In the genomic region with DNA sequence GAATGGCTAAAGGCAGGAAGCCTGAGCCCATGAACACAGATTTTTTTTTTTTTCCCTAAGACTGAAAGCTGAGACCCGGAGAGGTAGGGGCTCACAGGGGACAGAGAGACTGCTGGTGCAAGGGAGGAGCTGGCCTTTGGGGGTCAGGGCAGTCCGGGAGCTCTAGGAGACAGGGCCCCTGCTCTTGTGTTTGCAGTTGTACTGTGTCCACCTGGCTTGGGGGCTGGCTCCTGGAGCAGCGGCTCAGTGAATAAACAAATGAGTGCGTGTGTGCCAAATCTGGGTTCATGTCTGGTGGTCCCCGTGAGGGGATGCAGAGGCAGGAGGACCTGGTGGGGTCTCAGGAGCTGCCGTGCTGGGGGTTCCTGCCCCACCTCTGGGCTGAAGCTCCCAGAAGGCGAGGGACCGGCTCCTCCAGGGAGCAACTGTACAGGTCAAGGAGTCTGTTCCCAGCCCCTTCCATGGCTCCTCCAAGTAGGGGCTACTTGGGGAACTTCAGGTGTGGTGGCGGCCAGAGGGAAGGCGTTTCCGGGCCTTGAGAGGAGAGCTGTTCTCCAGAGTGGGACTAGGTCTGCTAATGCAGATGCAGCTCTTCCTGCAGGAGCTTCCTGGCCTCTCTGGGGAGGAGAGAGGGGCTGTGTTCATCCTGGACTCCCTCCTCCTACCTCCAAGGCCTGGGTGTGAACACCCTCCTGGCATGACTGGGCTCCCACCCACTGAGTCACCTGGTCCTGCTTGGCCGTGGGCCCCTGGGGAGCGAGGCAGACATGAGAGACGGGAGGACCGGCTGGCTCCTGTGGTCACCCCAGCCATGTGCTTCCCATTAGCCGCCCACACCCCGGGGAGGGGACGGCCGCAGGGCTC, we compare ENCODE assay signal across 9 cellular contexts. TPM values are rescaled to one million over a fixed set of nuclear protein-coding genes. Genes with fewer than 3 reads are reported as not detected.
DNase-seq lines count a peak whose midpoint lies in the region; ATAC-seq and TF ChIP-seq lines count a peak whose summit lies in the region.
"Had no signal": no experiment of that assay in that cellular context is flagged by ENCODE, and none has a peak within 500 bp of the region (broad histone marks: within the 10 kb centered on the region; RNA-seq: fewer than 3 reads in every experiment).

No MANE protein-coding gene starts in this region.

- no peak overlapping the region for H2BK5ac ChIP-seq in H9 (ENCODE audit: insufficient read length, low read length)

- no peak overlapping the region for H2BK12ac ChIP-seq in H9 (ENCODE audit: insufficient read length, low read depth, low read length)

- H4K8ac ChIP-seq in H9 (replicated peaks; ENCODE audit: insufficient read length, low read depth, low read length) = no peak overlapping the region

- H3K14ac ChIP-seq in H9 (ENCODE audit: insufficient read depth, low read length) = peak overlapping the region; percentile 44; the same call in 1 of the 2 replicates

- DNase-seq in H9 (peak; percentile 91), WTC11 (ENCODE audit: low spot score) (peak; percentile 82), hepatocyte (ENCODE audit: low spot score) (peak; percentile 56), skeletal muscle cell (ENCODE audit: low read depth) (peak; percentile 63), OCI-M2 (lab: John Stamatoyannopoulos, UW; ENCODE audit: unreplicated experiment) (no peak), NCI-H2107 treated with DMSO at 0.1 percent for 48 hours (lab: John Stamatoyannopoulos, UW; ENCODE audit: unreplicated experiment) (no peak)
- DNase-seq in activated T-cell treated with anti-CD3 and anti-CD28 coated beads, Interleukin-2, amount 50 U/mL, for 1 hour = no peak
- no peak for DNase-seq in activated CD4-positive, alpha-beta T cell treated with anti-CD3 and anti-CD28 coated beads for 48 hours

- no peak overlapping the region for H2AK5ac ChIP-seq in H9 (ENCODE audit: insufficient read length, low read length)

- no peak overlapping the region for H3T11ph ChIP-seq in H9 (ENCODE audit: low read length)

- no peaks in the 10 kb centered on the region for H3K36me3 ChIP-seq in hepatocyte (replicated peaks; ENCODE audit: insufficient read depth, low read depth)

- H3K36me3 Mint-ChIP-seq in H9 (ENCODE audit: insufficient read depth in 1 of 3, low read depth in 3 of 3) = peaks cover 0 to 9% (median 8%) of the 10 kb centered on the region in 3 experiments; a peak in 5 of 7 replicates
- H3K36me3 Mint-ChIP-seq in WTC11 = no peaks in the 10 kb centered on the region

- no peak overlapping the region for H2BK120ac ChIP-seq in H9 (ENCODE audit: low read depth, low read length, poor library complexity, severe bottlenecking)

- no peak overlapping the region for H3K18ac ChIP-seq in H9 (ENCODE audit: insufficient read length, low read depth, low read length)

- H2BK20ac ChIP-seq in H9 (ENCODE audit: low read depth, low read length, poor library complexity, severe bottlenecking) = no peak overlapping the region

- H3K4ac ChIP-seq in H9 (ENCODE audit: low read depth, low read length) = peak overlapping the region; percentile 7; the same call in 1 of the 2 replicates

- H3K9me2 ChIP-seq in hepatocyte (replicated peaks; ENCODE audit: insufficient read depth) = no peaks in the 10 kb centered on the region

- H3K4me1 Mint-ChIP-seq in H9 = peaks cover 9 to 10% of the 10 kb centered on the region in 2 experiments
- H3K4me1 Mint-ChIP-seq in WTC11 = peaks cover 7% of the 10 kb centered on the region

- H3K4me2 ChIP-seq in H9 (ENCODE audit: insufficient read depth, insufficient read length, low read length) = peak overlapping the region; percentile 10
- H3K4me2 ChIP-seq in hepatocyte = peak overlapping the region; percentile 63

- CTCF ChIA-PET in WTC11 (lab: Charles Lee) = interaction anchor here (0.7 to 5.8 kb wide), 9 partner anchors 51 to 518 kb away, joined by 3 to 73 read pairs (median 3); no protein-coding TSS in a partner anchor

- H3K9me3 Mint-ChIP-seq in H9 (no peaks in the 10 kb centered on the region), WTC11 (no peaks in the 10 kb centered on the region)
- H3K9me3 Mint-ChIP-seq: dendritic cell treated with granulocyte-macrophage colony-stimulating factor and Interleukin-4, amounts not matched to agents 40 ng/mL and 50 ng/mL, for 4 days had no signal

- H3K79me2 ChIP-seq in H9 (ENCODE audit: insufficient read depth, low read length) (no peaks in the 10 kb centered on the region), hepatocyte (no peaks in the 10 kb centered on the region)

- H2AFZ ChIP-seq in H9 (ENCODE audit: low read length) (no peak overlapping the region), hepatocyte (no peak overlapping the region)

- H3K27me3 ChIP-seq in H9 (ENCODE audit: insufficient read depth, low read length) (no peaks in the 10 kb centered on the region), hepatocyte (no peaks in the 10 kb centered on the region)

- peak overlapping the region; percentile 57 to 72 for H3K4me3 Mint-ChIP-seq in H9
- H3K4me3 Mint-ChIP-seq in WTC11 = peak overlapping the region; percentile 66
- H3K4me3 Mint-ChIP-seq: dendritic cell treated with granulocyte-macrophage colony-stimulating factor and Interleukin-4, amounts not matched to agents 40 ng/mL and 50 ng/mL, for 4 days had no signal

- no peak overlapping the region for H4K91ac ChIP-seq in H9 (ENCODE audit: insufficient read length, low read depth, low read length)

- no peak overlapping the region for H3K4me3 ChIP-seq in hepatocyte
- H3K4me3 ChIP-seq in skeletal muscle cell (ENCODE audit: low read depth, low read length) = no peak overlapping the region

- H3K27me3 Mint-ChIP-seq in H9 (ENCODE audit: low read depth) (peaks cover 3% of the 10 kb centered on the region), WTC11 (ENCODE audit: low read depth) (no peaks in the 10 kb centered on the region)

- no peak overlapping the region for H3K23ac ChIP-seq in H9 (ENCODE audit: insufficient read length, low read depth, low read length)

- H3K27ac Mint-ChIP-seq in H9 (peak overlapping the region; percentile 98 to 99 (median 98)), WTC11 (peak overlapping the region; percentile 99)
- H3K27ac Mint-ChIP-seq: dendritic cell treated with granulocyte-macrophage colony-stimulating factor and Interleukin-4, amounts not matched to agents 40 ng/mL and 50 ng/mL, for 4 days had no signal

- no peaks in the 10 kb centered on the region for H3K4me1 ChIP-seq in H9 (ENCODE audit: insufficient read depth, low read length)
- peaks cover 44% of the 10 kb centered on the region for H3K4me1 ChIP-seq in hepatocyte (ENCODE audit: insufficient read depth)

- H3K27ac ChIP-seq in H9 (ENCODE audit: insufficient read length, low read depth, low read length) = peak overlapping the region; percentile 24
- peak overlapping the region; percentile 80 for H3K27ac ChIP-seq in hepatocyte

- no peak overlapping the region for H3K9ac ChIP-seq in H9 (ENCODE audit: extremely low read depth, insufficient read length, low read length)

- no peak overlapping the region for H3K56ac ChIP-seq in H9 (ENCODE audit: insufficient read length, low read depth, low read length)

- WGBS in H9 (ENCODE audit: extremely low coverage, insufficient read length, low lambda C conversion rate) = no CpG with 5 or more reads among the region's 19 CpGs
- WGBS in hepatocyte (ENCODE audit: low lambda C conversion rate, missing lambda C conversion rate) = 52% methylated on average over 19 of the region's 19 CpGs

- no peaks in the 10 kb centered on the region for H3K79me1 ChIP-seq in H9 (ENCODE audit: insufficient read depth, low read depth, low read length, poor library complexity, severe bottlenecking)

- no peaks in the 10 kb centered on the region for H4K20me1 ChIP-seq in H9 (ENCODE audit: control insufficient read depth, insufficient read depth, insufficient read length)
- H4K20me1 ChIP-seq in hepatocyte (ENCODE audit: insufficient read depth, poor library complexity, severe bottlenecking) = no peaks in the 10 kb centered on the region

- POLR2A ChIA-PET in WTC11 (lab: Charles Lee) = interaction anchor here (0.6 kb wide), 1 partner anchor 350 kb away, joined by 3 read pairs; no protein-coding TSS in a partner anchor

- H3K23me2 ChIP-seq in H9 (ENCODE audit: insufficient read length, low read depth, low read length, poor library complexity, severe bottlenecking) = peaks cover 3% of the 10 kb centered on the region

- H3K9me3 ChIP-seq in H9 (ENCODE audit: control insufficient read depth, low read depth, low read length) (no peaks in the 10 kb centered on the region), hepatocyte (ENCODE audit: low read depth) (no peaks in the 10 kb centered on the region)

- no peak overlapping the region for H2BK15ac ChIP-seq in H9 (ENCODE audit: low read depth, low read length)

- TF ChIP-seq CTCF in H9 (conservative IDR thresholded peaks at IDR 0.05) = no peak
- no peak for TF ChIP-seq CTCF in WTC11 (IDR thresholded peaks at IDR 0.05)
- TF ChIP-seq CTCF in hepatocyte (IDR thresholded peaks at IDR 0.05; ENCODE audit: poor library complexity) = no peak

- peak; percentile 98 for ATAC-seq in WTC11

- no peak overlapping the region for H4K5ac ChIP-seq in H9 (ENCODE audit: insufficient read length, low read depth, low read length)

TF ChIP-seq in WTC11, 78 proteins besides CTCF, POLR2A, EP300 and RAD21 (continues in another document):
- TF ChIP-seq SP1 (CRISPR knock-in tag; conservative IDR thresholded peaks at IDR 0.05) (no peak), GABPB1 (CRISPR knock-in tag; IDR thresholded peaks at IDR 0.05) (peak; percentile 26; the same call in 1 of the 2 replicates), EMX1 (CRISPR knock-in tag; IDR thresholded peaks at IDR 0.05) (no peak), NFE2L1 (CRISPR knock-in tag; IDR thresholded peaks at IDR 0.05) (0 out of 2 replicates have a peak, but pooled peaks have one; percentile 14)

RNA-seq across cellular contexts. Expression of a gene that starts 57.6 kb away (rescaled TPM):
- total RNA-seq in H9 (2021) (45.8 and 47.8 TPM in 2 replicates), WTC11 (2021) (59.4 to 64.0 TPM (median 60.7 TPM) in 3 replicates), hepatocyte (82.7 and 91.3 TPM in 2 replicates)
- polyA plus RNA-seq in hepatocyte = 92.5 and 94.2 TPM in 2 replicates

Comparison
In these comparisons a context has a peak if more than half of its experiments do, and no peak if none do; other contexts are left out.
1. DNase-seq: peak in H9 (single experiment), WTC11 (single experiment), hepatocyte (single experiment) and skeletal muscle cell (single experiment); none in activated T-cell treated with anti-CD3 and anti-CD28 coated beads, Interleukin-2, amount 50 U/mL, for 1 hour (single experiment), OCI-M2 (single experiment), NCI-H2107 treated with DMSO at 0.1 percent for 48 hours (single experiment) and activated CD4-positive, alpha-beta T cell treated with anti-CD3 and anti-CD28 coated beads for 48 hours (single experiment).